28 cellular contexts compared by ENCODE assay signal in the genomic region with DNA sequence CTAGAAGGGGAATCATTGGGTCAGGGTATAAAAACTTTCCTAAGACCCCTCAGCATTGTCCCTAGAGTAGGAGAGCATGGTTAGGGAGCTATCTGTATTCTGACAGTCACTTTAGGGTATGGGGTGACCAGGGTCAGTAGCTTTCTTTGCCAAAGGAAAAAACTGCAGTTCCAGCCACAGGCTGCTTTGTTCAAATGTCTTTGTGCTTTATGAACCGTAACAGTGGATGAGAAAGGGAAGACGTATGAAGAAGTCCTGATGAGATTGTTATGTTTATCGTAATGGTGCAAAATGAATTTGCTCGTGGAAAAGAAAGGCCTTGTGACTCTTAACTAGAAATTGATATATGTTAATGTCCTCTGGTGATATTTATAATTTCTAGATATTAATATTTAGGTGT.
"Had no signal": no experiment of that assay in that cellular context is flagged by ENCODE, and none has a peak within 500 bp of the region (broad histone marks: within the 10 kb centered on the region; RNA-seq: fewer than 3 reads in every experiment).

No MANE protein-coding gene starts in this region.

- H3K4me3 Mint-ChIP-seq: activated CD4-positive, alpha-beta T cell treated with anti-CD3 and anti-CD28 coated beads for 36 hours; activated CD8-positive, alpha-beta T cell treated with anti-CD3 and anti-CD28 coated beads, Interleukin-2, amount 10 ng/mL, durations not matched to agents 7 days and 5 days; activated naive CD8-positive, alpha-beta T cell treated with anti-CD3 and anti-CD28 coated beads, Interleukin-2, amount 50 U/mL, for 24 hours; activated T-helper 1 cell treated with anti-CD3 and anti-CD28 coated beads, Interleukin-12 subunit alpha, Interleukin-12 subunit beta, Interleukin-2, Interleukin-4 antibody, amounts not matched to agents 30 ng/mL and 10 ng/mL and 1 ng/mL, durations not matched to agents 14 hours and 24 hours and 36 hours; T-cell had no signal

- ATAC-seq: activated CD4-positive, alpha-beta T cell treated with anti-CD3 and anti-CD28 coated beads for 36 hours; activated CD8-positive, alpha-beta T cell treated with anti-CD3 and anti-CD28 coated beads, Interleukin-2, amount 10 ng/mL, durations not matched to agents 7 days and 5 days; activated naive CD4-positive, alpha-beta T cell treated with anti-CD3 and anti-CD28 coated beads, Interleukin-2, amount 50 U/mL, for 72 hours; activated naive CD8-positive, alpha-beta T cell treated with anti-CD3 and anti-CD28 coated beads, Interleukin-2, amount 50 U/mL, for 24 hours; body of pancreas; Panc1; Right ventricle myocardium inferior; T-cell had no signal

- DNase-seq: activated CD4-positive, alpha-beta T cell treated with anti-CD3 and anti-CD28 coated beads for 36 hours; activated CD8-positive, alpha-beta memory T cell treated with anti-CD3 and anti-CD28 coated beads, Interleukin-2, amount 50 U/mL, for 48 hours; activated CD8-positive, alpha-beta T cell treated with anti-CD3 and anti-CD28 coated beads, Interleukin-2, amount 10 ng/mL, durations not matched to agents 7 days and 5 days; activated effector memory CD4-positive, alpha-beta T cell treated with Interleukin-2 at 50 U/mL for 16 hours; activated naive CD4-positive, alpha-beta T cell treated with Interleukin-2 at 50 U/mL for 16 hours; activated naive CD8-positive, alpha-beta T cell treated with anti-CD3 and anti-CD28 coated beads, Interleukin-2, amount 50 U/mL, for 24 hours; activated T-cell treated with anti-CD3 and anti-CD28 coated beads, Interleukin-2, amount 50 U/mL, for 1 hour; amniotic stem cell; body of pancreas; central memory CD4-positive, alpha-beta T cell; NCI-H1092; NCI-H1930; NCI-H345; NCI-H510A; NK-92 treated with Interleukin-12 subunit alpha and Interleukin-12 subunit beta, amount 100 ng/mL, for 24 hours; OCI-M1; RPMI8226; T-cell; T-helper 2 cell; T1000; WERI-Rb-1 had no signal

- H3K4me1 Mint-ChIP-seq: activated CD4-positive, alpha-beta T cell treated with anti-CD3 and anti-CD28 coated beads for 36 hours; activated naive CD8-positive, alpha-beta T cell treated with anti-CD3 and anti-CD28 coated beads, Interleukin-2, amount 50 U/mL, for 24 hours; T-cell had no signal

- H3K27ac ChIP-seq: ascending aorta, body of pancreas, KMS-11, SK-N-MC, WERI-Rb-1 had no signal

- H3K9me3 Mint-ChIP-seq: activated naive CD4-positive, alpha-beta T cell treated with anti-CD3 and anti-CD28 coated beads, Interleukin-2, amount 50 U/mL, for 72 hours; activated naive CD8-positive, alpha-beta T cell treated with anti-CD3 and anti-CD28 coated beads, Interleukin-2, amount 50 U/mL, for 24 hours; activated T-helper 1 cell treated with anti-CD3 and anti-CD28 coated beads, Interleukin-12 subunit alpha, Interleukin-12 subunit beta, Interleukin-2, Interleukin-4 antibody, amounts not matched to agents 30 ng/mL and 10 ng/mL and 1 ng/mL, durations not matched to agents 14 hours and 24 hours and 36 hours; T-cell had no signal

- H3K36me3 Mint-ChIP-seq: activated naive CD4-positive, alpha-beta T cell treated with anti-CD3 and anti-CD28 coated beads, Interleukin-2, amount 50 U/mL, for 72 hours had no signal

- H3K27ac Mint-ChIP-seq: activated CD4-positive, alpha-beta T cell treated with anti-CD3 and anti-CD28 coated beads for 36 hours; activated CD8-positive, alpha-beta T cell treated with anti-CD3 and anti-CD28 coated beads, Interleukin-2, amount 10 ng/mL, durations not matched to agents 7 days and 5 days; activated naive CD8-positive, alpha-beta T cell treated with anti-CD3 and anti-CD28 coated beads, Interleukin-2, amount 50 U/mL, for 24 hours; activated T-helper 1 cell treated with anti-CD3 and anti-CD28 coated beads, Interleukin-12 subunit alpha, Interleukin-12 subunit beta, Interleukin-2, Interleukin-4 antibody, amounts not matched to agents 30 ng/mL and 10 ng/mL and 1 ng/mL, durations not matched to agents 14 hours and 24 hours and 36 hours; T-cell had no signal

- H3K27me3 Mint-ChIP-seq: activated CD4-positive, alpha-beta T cell treated with anti-CD3 and anti-CD28 coated beads for 36 hours; activated naive CD8-positive, alpha-beta T cell treated with anti-CD3 and anti-CD28 coated beads, Interleukin-2, amount 50 U/mL, for 24 hours; T-cell had no signal
